Comparison of ENCODE assay signal across 1 cellular context in genomic region chr7:100556541-100556940, GRCh38.
TF ChIP-seq lines count a peak whose summit lies in the region.

No MANE protein-coding gene starts in this region.

TF ChIP-seq in GM12878, 131 proteins besides CTCF, POLR2A, EP300 and RAD21:
- TF ChIP-seq SRF (IDR thresholded peaks at IDR 0.05; ENCODE audit: low read depth in 2 of 2, low read length in 2 of 2) (no peak), ZBTB4 (CRISPR knock-in tag; IDR thresholded peaks at IDR 0.05) (no peak), SMARCA5 (IDR thresholded peaks at IDR 0.05) (no peak), RBBP5 (conservative IDR thresholded peaks at IDR 0.05) (no peak), BRCA1 (IDR thresholded peaks at IDR 0.05; ENCODE audit: low read depth, low read length) (no peak), JUNB (IDR thresholded peaks at IDR 0.05) (no peak), HDAC6 (IDR thresholded peaks at IDR 0.05; ENCODE audit: unreplicated experiment) (no peak), RCOR1 (conservative IDR thresholded peaks at IDR 0.05; ENCODE audit: low read depth, low read length) (no peak), IRF4 (IDR thresholded peaks at IDR 0.05; ENCODE audit: low read depth, low read length) (no peak), RB1 (IDR thresholded peaks at IDR 0.05; ENCODE audit: borderline replicate concordance) (no peak), JUND (IDR thresholded peaks at IDR 0.05; ENCODE audit: low read depth, low read length) (no peak), KAT2A (conservative IDR thresholded peaks at IDR 0.05; ENCODE audit: control insufficient read depth, low read depth, low read length) (no peak), MEF2A (IDR thresholded peaks at IDR 0.05; ENCODE audit: insufficient read depth, low read depth, low read length) (no peak), KLF5 (IDR thresholded peaks at IDR 0.05; ENCODE audit: partially characterized antibody) (no peak), MYC (IDR thresholded peaks at IDR 0.05; ENCODE audit: insufficient read depth, insufficient read length, insufficient replicate concordance, low read length, severe bottlenecking) (no peak), RUNX3 (IDR thresholded peaks at IDR 0.05; ENCODE audit: low read length) (no peak), CREM (IDR thresholded peaks at IDR 0.05; ENCODE audit: low read depth) (no peak)
- TF ChIP-seq, protein P1, sequence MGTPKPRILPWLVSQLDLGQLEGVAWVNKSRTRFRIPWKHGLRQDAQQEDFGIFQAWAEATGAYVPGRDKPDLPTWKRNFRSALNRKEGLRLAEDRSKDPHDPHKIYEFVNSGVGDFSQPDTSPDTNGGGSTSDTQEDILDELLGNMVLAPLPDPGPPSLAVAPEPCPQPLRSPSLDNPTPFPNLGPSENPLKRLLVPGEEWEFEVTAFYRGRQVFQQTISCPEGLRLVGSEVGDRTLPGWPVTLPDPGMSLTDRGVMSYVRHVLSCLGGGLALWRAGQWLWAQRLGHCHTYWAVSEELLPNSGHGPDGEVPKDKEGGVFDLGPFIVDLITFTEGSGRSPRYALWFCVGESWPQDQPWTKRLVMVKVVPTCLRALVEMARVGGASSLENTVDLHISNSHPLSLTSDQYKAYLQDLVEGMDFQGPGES (IDR thresholded peaks at IDR 0.05): no peak
- TF ChIP-seq, protein P2, sequence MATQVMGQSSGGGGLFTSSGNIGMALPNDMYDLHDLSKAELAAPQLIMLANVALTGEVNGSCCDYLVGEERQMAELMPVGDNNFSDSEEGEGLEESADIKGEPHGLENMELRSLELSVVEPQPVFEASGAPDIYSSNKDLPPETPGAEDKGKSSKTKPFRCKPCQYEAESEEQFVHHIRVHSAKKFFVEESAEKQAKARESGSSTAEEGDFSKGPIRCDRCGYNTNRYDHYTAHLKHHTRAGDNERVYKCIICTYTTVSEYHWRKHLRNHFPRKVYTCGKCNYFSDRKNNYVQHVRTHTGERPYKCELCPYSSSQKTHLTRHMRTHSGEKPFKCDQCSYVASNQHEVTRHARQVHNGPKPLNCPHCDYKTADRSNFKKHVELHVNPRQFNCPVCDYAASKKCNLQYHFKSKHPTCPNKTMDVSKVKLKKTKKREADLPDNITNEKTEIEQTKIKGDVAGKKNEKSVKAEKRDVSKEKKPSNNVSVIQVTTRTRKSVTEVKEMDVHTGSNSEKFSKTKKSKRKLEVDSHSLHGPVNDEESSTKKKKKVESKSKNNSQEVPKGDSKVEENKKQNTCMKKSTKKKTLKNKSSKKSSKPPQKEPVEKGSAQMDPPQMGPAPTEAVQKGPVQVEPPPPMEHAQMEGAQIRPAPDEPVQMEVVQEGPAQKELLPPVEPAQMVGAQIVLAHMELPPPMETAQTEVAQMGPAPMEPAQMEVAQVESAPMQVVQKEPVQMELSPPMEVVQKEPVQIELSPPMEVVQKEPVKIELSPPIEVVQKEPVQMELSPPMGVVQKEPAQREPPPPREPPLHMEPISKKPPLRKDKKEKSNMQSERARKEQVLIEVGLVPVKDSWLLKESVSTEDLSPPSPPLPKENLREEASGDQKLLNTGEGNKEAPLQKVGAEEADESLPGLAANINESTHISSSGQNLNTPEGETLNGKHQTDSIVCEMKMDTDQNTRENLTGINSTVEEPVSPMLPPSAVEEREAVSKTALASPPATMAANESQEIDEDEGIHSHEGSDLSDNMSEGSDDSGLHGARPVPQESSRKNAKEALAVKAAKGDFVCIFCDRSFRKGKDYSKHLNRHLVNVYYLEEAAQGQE (IDR thresholded peaks at IDR 0.05; ENCODE audit: low read depth, low read length): no peak
- TF ChIP-seq, protein P3, sequence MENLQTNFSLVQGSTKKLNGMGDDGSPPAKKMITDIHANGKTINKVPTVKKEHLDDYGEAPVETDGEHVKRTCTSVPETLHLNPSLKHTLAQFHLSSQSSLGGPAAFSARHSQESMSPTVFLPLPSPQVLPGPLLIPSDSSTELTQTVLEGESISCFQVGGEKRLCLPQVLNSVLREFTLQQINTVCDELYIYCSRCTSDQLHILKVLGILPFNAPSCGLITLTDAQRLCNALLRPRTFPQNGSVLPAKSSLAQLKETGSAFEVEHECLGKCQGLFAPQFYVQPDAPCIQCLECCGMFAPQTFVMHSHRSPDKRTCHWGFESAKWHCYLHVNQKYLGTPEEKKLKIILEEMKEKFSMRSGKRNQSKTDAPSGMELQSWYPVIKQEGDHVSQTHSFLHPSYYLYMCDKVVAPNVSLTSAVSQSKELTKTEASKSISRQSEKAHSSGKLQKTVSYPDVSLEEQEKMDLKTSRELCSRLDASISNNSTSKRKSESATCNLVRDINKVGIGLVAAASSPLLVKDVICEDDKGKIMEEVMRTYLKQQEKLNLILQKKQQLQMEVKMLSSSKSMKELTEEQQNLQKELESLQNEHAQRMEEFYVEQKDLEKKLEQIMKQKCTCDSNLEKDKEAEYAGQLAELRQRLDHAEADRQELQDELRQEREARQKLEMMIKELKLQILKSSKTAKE (IDR thresholded peaks at IDR 0.05; ENCODE audit: low read depth, poor library complexity, severe bottlenecking): no peak
